In the genomic region with DNA sequence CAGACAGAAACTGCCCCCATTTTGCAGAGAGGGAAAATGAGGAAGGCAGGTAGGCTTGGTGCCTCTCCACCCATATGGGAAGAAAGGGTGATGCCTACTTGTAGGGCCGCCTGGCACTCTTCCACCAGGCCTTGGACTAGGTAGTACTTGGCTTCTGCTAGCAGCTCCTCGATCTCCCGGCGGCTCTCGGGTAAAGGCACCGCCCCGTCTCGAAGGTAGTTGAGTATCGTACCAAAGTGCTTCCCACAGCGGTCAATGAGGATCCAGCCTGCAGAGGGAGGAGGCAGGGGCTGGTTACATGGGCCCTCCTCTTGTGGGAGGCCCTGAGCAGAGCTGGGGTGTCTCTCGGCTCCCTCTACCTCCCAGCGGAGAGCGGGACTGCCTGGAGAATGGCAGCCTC, we compare ENCODE assay signal across 11 cellular contexts. TPM values are rescaled to one million over a fixed set of nuclear protein-coding genes. Genes with fewer than 3 reads are reported as not detected.
DNase-seq lines count a peak whose midpoint lies in the region; ATAC-seq, FAIRE-seq and TF ChIP-seq lines count a peak whose summit lies in the region.
"Had no signal": no experiment of that assay in that cellular context is flagged by ENCODE, and none has a peak within 500 bp of the region (broad histone marks: within the 10 kb centered on the region; RNA-seq: fewer than 3 reads in every experiment).

No MANE protein-coding gene starts in this region.

- WGBS in mammary epithelial cell (ENCODE audit: low coverage, missing lambda C conversion rate) = 64% methylated on average over 8 of the region's 13 CpGs

- H3K27me3 ChIP-seq in mammary epithelial cell (ENCODE audit: insufficient read depth, low read length) = no peaks in the 10 kb centered on the region
- no peaks in the 10 kb centered on the region for H3K27me3 ChIP-seq in endothelial cell of umbilical vein (ENCODE audit: control insufficient read depth in 2 of 2, insufficient read depth in 2 of 2, low read length in 2 of 2)
- no peaks in the 10 kb centered on the region for H3K27me3 ChIP-seq in neutrophil
- H3K27me3 ChIP-seq in upper lobe of right lung = no peaks in the 10 kb centered on the region

- H4K20me1 ChIP-seq in mammary epithelial cell (ENCODE audit: insufficient read depth, low read length) (no peaks in the 10 kb centered on the region), endothelial cell of umbilical vein (replicated peaks; ENCODE audit: control insufficient read depth, extremely low read depth, insufficient read depth, low read length) (no peaks in the 10 kb centered on the region)

- no peak for FAIRE-seq in endothelial cell of umbilical vein (lab: Jason Lieb, UNC)
- FAIRE-seq: TTC549 had no signal

- BruUV-seq in MCF 10A (replicated peaks; lab: Mats Ljungman, UMichigan) = no TSS peak
- no TSS peak for BruUV-seq in mammary epithelial cell (replicated peaks; lab: Mats Ljungman, UMichigan)
- no TSS peak for BruUV-seq in endothelial cell of umbilical vein (replicated peaks; lab: Mats Ljungman, UMichigan)

- peak overlapping the region; percentile 97 for H3K27ac Mint-ChIP-seq in MCF 10A (ENCODE audit: low read depth, unreplicated experiment)

- H3K36me3 ChIP-seq in mammary epithelial cell (ENCODE audit: insufficient read depth, low read length) (peaks cover 24% of the 10 kb centered on the region), endothelial cell of umbilical vein (ENCODE audit: control insufficient read depth in 2 of 2, extremely low read depth in 1 of 2, insufficient read depth in 2 of 2, low read length in 2 of 2) (peaks cover 17 to 27% of the 10 kb centered on the region in 2 experiments), neutrophil (peaks cover 46% of the 10 kb centered on the region), upper lobe of right lung (peaks cover 48% of the 10 kb centered on the region)

- H3K36me3 Mint-ChIP-seq in MCF 10A (ENCODE audit: insufficient read depth, unreplicated experiment) = peaks cover 63% of the 10 kb centered on the region

- H3K9me3 ChIP-seq in mammary epithelial cell (replicated peaks; ENCODE audit: insufficient read depth, low read length) = no peaks in the 10 kb centered on the region
- no peaks in the 10 kb centered on the region for H3K9me3 ChIP-seq in endothelial cell of umbilical vein (replicated peaks; ENCODE audit: control insufficient read depth, insufficient read depth, low read length)
- H3K9me3 ChIP-seq in neutrophil = no peaks in the 10 kb centered on the region
- H3K9me3 ChIP-seq in upper lobe of right lung = no peaks in the 10 kb centered on the region

- H3K4me2 ChIP-seq in mammary epithelial cell (ENCODE audit: insufficient read depth, low read depth, low read length) = no peak overlapping the region
- peak overlapping the region; percentile 66 for H3K4me2 ChIP-seq in endothelial cell of umbilical vein (ENCODE audit: insufficient read depth, low read length)

- H3K4me3 ChIP-seq in mammary epithelial cell (replicated peaks in 1 of 3; ENCODE audit: insufficient read depth in 1 of 3, low read depth in 2 of 3, low read length in 3 of 3) (no peak overlapping the region), endothelial cell of umbilical vein (replicated peaks in 1 of 3; ENCODE audit: insufficient read depth in 1 of 3, low read depth in 1 of 3, low read length in 3 of 3) (no peak overlapping the region), neutrophil (ENCODE audit: low read depth in 1 of 2, low read length in 1 of 2) (no peak overlapping the region), upper lobe of right lung (no peak overlapping the region)

- no peak overlapping the region for H3K27ac ChIP-seq in mammary epithelial cell (ENCODE audit: insufficient read depth, low read depth, low read length)
- peak overlapping the region; percentile 89 for H3K27ac ChIP-seq in endothelial cell of umbilical vein (ENCODE audit: insufficient read depth, low read depth, low read length)
- peak overlapping the region; percentile 70 for H3K27ac ChIP-seq in neutrophil
- peak overlapping the region; percentile 93 for H3K27ac ChIP-seq in upper lobe of right lung

- H3K9me3 Mint-ChIP-seq in MCF 10A (ENCODE audit: unreplicated experiment) = no peaks in the 10 kb centered on the region

- in situ Hi-C loops in mammary epithelial cell (cut with MboI; ENCODE audit: low sequenced_read_pairs in 2 of 2) = no loop called here

- DNase-seq in MCF 10A (ENCODE audit: unreplicated experiment) (no peak), mammary epithelial cell (no peak), endothelial cell of umbilical vein (ENCODE audit: low read depth, low spot score) (no peak), upper lobe of right lung (peak; percentile 92), hepatic stellate cell (ENCODE audit: low spot score) (no peak), mesenteric fat pad (ENCODE audit: low spot score) (no peak)
- DNase-seq: activated effector memory CD4-positive, alpha-beta T cell treated with anti-CD3 and anti-CD28 coated beads, Interleukin-2, amount 50 U/mL, for 16 hours; NCI-H82 had no signal

- H2AFZ ChIP-seq in mammary epithelial cell (ENCODE audit: low read depth, low read length) (no peak overlapping the region), endothelial cell of umbilical vein (ENCODE audit: low read depth, low read length) (no peak overlapping the region)

- ATAC-seq in upper lobe of right lung (peak; percentile 73), GM18505 (IDR thresholded peaks at IDR 0.05; ENCODE audit: unreplicated experiment) (no peak)

- no peaks in the 10 kb centered on the region for H3K27me3 Mint-ChIP-seq in MCF 10A (ENCODE audit: insufficient read depth, unreplicated experiment)

- CTCF ChIA-PET in MCF 10A (lab: Yijun Ruan, JAX) (interaction anchor here (2.3 kb wide), 1 partner anchor 28 kb away, joined by 8 read pairs; no protein-coding TSS in a partner anchor), mammary epithelial cell (lab: Charles Lee; ENCODE audit: low non-redundant PET) (interaction anchor here (0.6 kb wide), 1 partner anchor 313 kb away, joined by 3 read pairs; no protein-coding TSS in a partner anchor), endothelial cell of umbilical vein (lab: Charles Lee) (interaction anchor here (1.2 to 5.1 kb wide), 4 partner anchors 13 to 33 kb away, joined by 3 to 47 read pairs (median 20); no protein-coding TSS in a partner anchor)

- POLR2A ChIA-PET in MCF 10A (lab: Yijun Ruan, JAX) = interaction anchor here (6.0 kb wide), 1 partner anchor 15 kb away, joined by 130 read pairs; a partner anchor contains a TSS
- POLR2A ChIA-PET in endothelial cell of umbilical vein (lab: Charles Lee) = no interaction called here

- TF ChIP-seq POLR2A in endothelial cell of umbilical vein (IDR thresholded peaks at IDR 0.05; ENCODE audit: low read depth, low read length) (no peak), GM18505 (IDR thresholded peaks at IDR 0.05; ENCODE audit: borderline replicate concordance, extremely low read depth, insufficient read depth, insufficient read length) (no peak)

- TF ChIP-seq CTCF in MCF 10A (IDR thresholded peaks at IDR 0.05; ENCODE audit: unreplicated experiment) (no peak), mammary epithelial cell (conservative IDR thresholded peaks at IDR 0.05 in 1 of 2, IDR thresholded peaks at IDR 0.05 in 1 of 2; ENCODE audit: extremely low read depth in 1 of 2, insufficient read depth in 1 of 2, low read depth in 1 of 2, low read length in 2 of 2) (no peak), endothelial cell of umbilical vein (IDR thresholded peaks at IDR 0.05; ENCODE audit: extremely low read depth in 1 of 2, insufficient read depth in 1 of 2, low read depth in 1 of 2, low read length in 2 of 2) (no peak), neutrophil (IDR thresholded peaks at IDR 0.05) (no peak), upper lobe of right lung (IDR thresholded peaks at IDR 0.05) (no peak)

- H3K4me1 ChIP-seq in mammary epithelial cell (ENCODE audit: insufficient read depth, low read length) (peaks cover 48% of the 10 kb centered on the region), endothelial cell of umbilical vein (ENCODE audit: control insufficient read depth, extremely low read depth, insufficient read depth, low read length) (peaks cover 72% of the 10 kb centered on the region), neutrophil (ENCODE audit: control insufficient read depth in 1 of 2, insufficient read depth in 1 of 2, low read depth in 1 of 2, low read length in 1 of 2) (peaks cover 18 to 19% of the 10 kb centered on the region in 2 experiments), upper lobe of right lung (peaks cover 79% of the 10 kb centered on the region)

- H3K4me3 Mint-ChIP-seq in MCF 10A (ENCODE audit: unreplicated experiment) = no peak overlapping the region

- intact Hi-C loops in MCF 10A (cut with micrococcal nuclease) (no loop called here), mammary epithelial cell (cut with micrococcal nuclease) (no loop called here), endothelial cell of umbilical vein (cut with micrococcal nuclease) (loop anchor here (5.0 kb wide), 1 partner anchor 608 kb away; no protein-coding TSS in a partner anchor), upper lobe of right lung (cut with DNase I) (no loop called here)

- dilution Hi-C loops in mammary epithelial cell (cut with HindIII; ENCODE audit: low sequenced_read_pairs) (no loop called here), endothelial cell of umbilical vein (cut with MboI; ENCODE audit: extremely low pct_ligation_motif_present, low sequenced_read_pairs) (no loop called here)

- H3K79me2 ChIP-seq in mammary epithelial cell (ENCODE audit: insufficient read depth, low read length) (peaks cover 96% of the 10 kb centered on the region), endothelial cell of umbilical vein (ENCODE audit: control insufficient read depth, insufficient read depth, low read length) (peaks cover 69% of the 10 kb centered on the region)

- no peaks in the 10 kb centered on the region for H3K9me1 ChIP-seq in endothelial cell of umbilical vein (replicated peaks; ENCODE audit: control insufficient read depth, extremely low read depth, insufficient read depth, low read length)

- H3K9ac ChIP-seq in mammary epithelial cell (ENCODE audit: insufficient read depth, low read length) (no peak overlapping the region), endothelial cell of umbilical vein (replicated peaks; ENCODE audit: extremely low read depth, insufficient read depth, low read length) (no peak overlapping the region)

- peaks cover 59% of the 10 kb centered on the region for H3K4me1 Mint-ChIP-seq in MCF 10A (ENCODE audit: insufficient read depth, unreplicated experiment)

RNA-seq across cellular contexts. Expression of a gene that starts 16.6 kb away (rescaled TPM):
- total RNA-seq in MCF 10A (2022) (44.9 and 45.7 TPM in 2 replicates), mammary epithelial cell (100 to 1,000 TPM in 1 of 2 donors, 10 to 100 TPM in 1; 71.2 to 125 TPM), endothelial cell of umbilical vein (92.8 and 101 TPM in 2 replicates), upper lobe of right lung (66.8 TPM), mesenteric fat pad (103 TPM)
- polyA plus RNA-seq in mammary epithelial cell (72.5 TPM), endothelial cell of umbilical vein (105 and 112 TPM in 2 replicates)
- polyA minus RNA-seq in mammary epithelial cell (126 TPM), endothelial cell of umbilical vein (301 and 328 TPM in 2 replicates)
- polyA plus RNA-seq in endothelial cell of umbilical vein (2011; cell fraction: cytosol; rRNA removed) = 69.4 and 77.1 TPM in 2 replicates
- 129 and 139 TPM in 2 replicates for polyA plus RNA-seq in endothelial cell of umbilical vein (2011; cell fraction: nucleus; rRNA removed)
- polyA plus RNA-seq in endothelial cell of umbilical vein (2012) = 61.2 and 64.9 TPM in 2 replicates
- 24.1 TPM for polyA minus RNA-seq in endothelial cell of umbilical vein (2011; cell fraction: cytosol; rRNA and poly(A)+ RNA removed)
- polyA minus RNA-seq in endothelial cell of umbilical vein (2011; cell fraction: nucleus; rRNA and poly(A)+ RNA removed) = 140 and 147 TPM in 2 replicates

RNA-seq across cellular contexts. Expression of a gene that starts 16.9 kb away (rescaled TPM):
- total RNA-seq in MCF 10A (2022) (38.6 and 40.0 TPM in 2 replicates), mammary epithelial cell (10 to 100 TPM; 31.2 to 53.7 TPM), endothelial cell of umbilical vein (32.7 and 40.8 TPM in 2 replicates), upper lobe of right lung (39.1 TPM), mesenteric fat pad (30.5 TPM)
- polyA plus RNA-seq in mammary epithelial cell (21.5 TPM), endothelial cell of umbilical vein (23.8 and 24.9 TPM in 2 replicates)
- polyA minus RNA-seq in mammary epithelial cell (103 TPM), endothelial cell of umbilical vein (70.4 and 81.6 TPM in 2 replicates)
- polyA plus RNA-seq in endothelial cell of umbilical vein (2011; cell fraction: cytosol; rRNA removed) = 21.9 and 25.3 TPM in 2 replicates
- polyA plus RNA-seq in endothelial cell of umbilical vein (2011; cell fraction: nucleus; rRNA removed) = 63.7 and 64.5 TPM in 2 replicates
- polyA plus RNA-seq in endothelial cell of umbilical vein (2012) = 22.6 and 22.7 TPM in 2 replicates
- 14.2 TPM for polyA minus RNA-seq in endothelial cell of umbilical vein (2011; cell fraction: cytosol; rRNA and poly(A)+ RNA removed)
- polyA minus RNA-seq in endothelial cell of umbilical vein (2011; cell fraction: nucleus; rRNA and poly(A)+ RNA removed) = 35.0 and 48.9 TPM in 2 replicates
